Comparison of ENCODE assay signal across 8 cellular contexts in genomic region chr1:154220071-154220969, GRCh38. TPM values are rescaled to one million over a fixed set of nuclear protein-coding genes. Genes with fewer than 3 reads are reported as not detected.
DNase-seq lines count a peak whose midpoint lies in the region; ATAC-seq and TF ChIP-seq lines count a peak whose summit lies in the region.

A gene with protein sequence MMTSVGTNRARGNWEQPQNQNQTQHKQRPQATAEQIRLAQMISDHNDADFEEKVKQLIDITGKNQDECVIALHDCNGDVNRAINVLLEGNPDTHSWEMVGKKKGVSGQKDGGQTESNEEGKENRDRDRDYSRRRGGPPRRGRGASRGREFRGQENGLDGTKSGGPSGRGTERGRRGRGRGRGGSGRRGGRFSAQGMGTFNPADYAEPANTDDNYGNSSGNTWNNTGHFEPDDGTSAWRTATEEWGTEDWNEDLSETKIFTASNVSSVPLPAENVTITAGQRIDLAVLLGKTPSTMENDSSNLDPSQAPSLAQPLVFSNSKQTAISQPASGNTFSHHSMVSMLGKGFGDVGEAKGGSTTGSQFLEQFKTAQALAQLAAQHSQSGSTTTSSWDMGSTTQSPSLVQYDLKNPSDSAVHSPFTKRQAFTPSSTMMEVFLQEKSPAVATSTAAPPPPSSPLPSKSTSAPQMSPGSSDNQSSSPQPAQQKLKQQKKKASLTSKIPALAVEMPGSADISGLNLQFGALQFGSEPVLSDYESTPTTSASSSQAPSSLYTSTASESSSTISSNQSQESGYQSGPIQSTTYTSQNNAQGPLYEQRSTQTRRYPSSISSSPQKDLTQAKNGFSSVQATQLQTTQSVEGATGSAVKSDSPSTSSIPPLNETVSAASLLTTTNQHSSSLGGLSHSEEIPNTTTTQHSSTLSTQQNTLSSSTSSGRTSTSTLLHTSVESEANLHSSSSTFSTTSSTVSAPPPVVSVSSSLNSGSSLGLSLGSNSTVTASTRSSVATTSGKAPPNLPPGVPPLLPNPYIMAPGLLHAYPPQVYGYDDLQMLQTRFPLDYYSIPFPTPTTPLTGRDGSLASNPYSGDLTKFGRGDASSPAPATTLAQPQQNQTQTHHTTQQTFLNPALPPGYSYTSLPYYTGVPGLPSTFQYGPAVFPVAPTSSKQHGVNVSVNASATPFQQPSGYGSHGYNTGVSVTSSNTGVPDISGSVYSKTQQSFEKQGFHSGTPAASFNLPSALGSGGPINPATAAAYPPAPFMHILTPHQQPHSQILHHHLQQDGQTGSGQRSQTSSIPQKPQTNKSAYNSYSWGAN (plus strand): TSS chr1:154220955. CDS start chr1:154225124, 4,169 bp downstream.

- CTCF ChIA-PET in AG04450 (lab: Charles Lee): interaction anchor here (2.8 kb wide), 1 partner anchor 115 kb away, joined by 11 read pairs; no protein-coding TSS in a partner anchor
- CTCF ChIA-PET in WTC11 (lab: Charles Lee): interaction anchor here (0.7 to 3.6 kb wide), 6 partner anchors 21 to 314 kb away, joined by 3 to 20 read pairs (median 4); no protein-coding TSS in a partner anchor

- no peak for TF ChIP-seq CTCF in AG04450 (IDR thresholded peaks at IDR 0.05; ENCODE audit: low read depth, low read length)
- TF ChIP-seq CTCF in WTC11 (IDR thresholded peaks at IDR 0.05): no peak
- no peak for TF ChIP-seq CTCF in cardiac fibroblast (IDR thresholded peaks at IDR 0.05; ENCODE audit: low read depth, low read length)
- TF ChIP-seq CTCF in smooth muscle cell (IDR thresholded peaks at IDR 0.05; ENCODE audit: borderline replicate concordance, insufficient read depth, poor library complexity, severe bottlenecking): no peak

- peaks cover 88% of the 10 kb centered on the region for H3K79me2 ChIP-seq in smooth muscle cell (ENCODE audit: low read depth)

- H3K4me3 ChIP-seq in AG04450 (ENCODE audit: low read depth, low read length) (peak within 1 kb of the TSS; percentile 95), cardiac fibroblast (replicated peaks in 1 of 2; ENCODE audit: low read depth in 2 of 2, low read length in 2 of 2) (peak within 1 kb of the TSS; percentile 96), smooth muscle cell (peak within 1 kb of the TSS; percentile 95)

- POLR2A ChIA-PET in AG04450 (lab: Yijun Ruan, JAX): interaction anchor here (0.5 to 2.6 kb wide), 18 partner anchors 10 to 765 kb away, joined by 3 to 20 read pairs (median 4); partner anchors contain the start of genes JTB and RPS27
- POLR2A ChIA-PET in WTC11 (lab: Charles Lee): interaction anchor here (0.6 to 1.8 kb wide), 6 partner anchors 16 to 1764 kb away, joined by 3 to 8 read pairs (median 3); partner anchors contain the start of gene RPS27

- peak within 1 kb of the TSS; percentile 98 for H3K4me2 ChIP-seq in smooth muscle cell

- H3K27ac ChIP-seq in AG04450 (ENCODE audit: low read depth, low read length) (peak within 1 kb of the TSS; percentile 99), smooth muscle cell (ENCODE audit: low read depth) (peak within 1 kb of the TSS; percentile 99)

- whole genome bisulfite sequencing in smooth muscle cell (ENCODE audit: low lambda C conversion rate): under 1% methylated on average over 62 of the region's 73 CpGs

- H3K4me1 Mint-ChIP-seq in WTC11: peaks cover 44% of the 10 kb centered on the region

- peak within 1 kb of the TSS; percentile 99 for H3K9ac ChIP-seq in smooth muscle cell (ENCODE audit: low read depth)

- peak within 1 kb of the TSS; percentile 73 for H2AFZ ChIP-seq in smooth muscle cell (ENCODE audit: low read depth)

- H3K36me3 ChIP-seq in smooth muscle cell (ENCODE audit: low read depth): no peaks in the 10 kb centered on the region

- H3K27ac Mint-ChIP-seq in WTC11: peak within 1 kb of the TSS; percentile 100

- H3K27me3 Mint-ChIP-seq in WTC11 (ENCODE audit: low read depth): no peaks in the 10 kb centered on the region

- peaks cover 28% of the 10 kb centered on the region for H3K4me1 ChIP-seq in smooth muscle cell (ENCODE audit: low read depth)

- H3F3A ChIP-seq in smooth muscle cell (ENCODE audit: low read depth): no peaks in the 10 kb centered on the region

- ATAC-seq in GM18909 (IDR thresholded peaks at IDR 0.05; ENCODE audit: poor library complexity, unreplicated experiment) (peak; percentile 92), HG03175 (IDR thresholded peaks at IDR 0.05; ENCODE audit: unreplicated experiment) (peak; percentile 90), WTC11 (peak; percentile 91)

- DNase-seq in AG04450 (ENCODE audit: low read depth, low spot score) (peak; percentile 98), NCI-H226 (peak; percentile 99), WTC11 (ENCODE audit: low spot score) (peak; percentile 99), cardiac fibroblast (ENCODE audit: low read depth in 2 of 2) (peak; percentile 99 to 100), iPS-NIHi7 (ENCODE audit: extremely low spot score) (peak; percentile 96), smooth muscle cell (lab: John Stamatoyannopoulos, UW; ENCODE audit: unreplicated experiment) (peak; percentile 90)

- H3K4me3 Mint-ChIP-seq in WTC11: peak within 1 kb of the TSS; percentile 98

- H3K9me3 ChIP-seq in AG04450 (ENCODE audit: control insufficient read depth, insufficient read depth, low read length): no peaks in the 10 kb centered on the region; the same call in 1 of the 2 replicates
- no peaks in the 10 kb centered on the region for H3K9me3 ChIP-seq in smooth muscle cell (replicated peaks; ENCODE audit: low read depth)

- H3K9me3 Mint-ChIP-seq in WTC11: no peaks in the 10 kb centered on the region

- H4K20me1 ChIP-seq in smooth muscle cell (ENCODE audit: low read depth): peaks cover 44% of the 10 kb centered on the region

- H3K36me3 Mint-ChIP-seq in WTC11: peaks cover 48% of the 10 kb centered on the region

- H3K27me3 ChIP-seq in AG04450 (ENCODE audit: control insufficient read depth, insufficient read depth, low read length): no peaks in the 10 kb centered on the region
- no peaks in the 10 kb centered on the region for H3K27me3 ChIP-seq in smooth muscle cell (ENCODE audit: low read depth)

TF ChIP-seq in WTC11, 78 proteins besides CTCF, POLR2A, EP300 and RAD21 (continues in another document):
- no peak for TF ChIP-seq OVOL2 (CRISPR knock-in tag; IDR thresholded peaks at IDR 0.05; ENCODE audit: borderline replicate concordance)
- no peak for TF ChIP-seq ZMAT4 (CRISPR knock-in tag; IDR thresholded peaks at IDR 0.05)
- TF ChIP-seq, protein P1, sequence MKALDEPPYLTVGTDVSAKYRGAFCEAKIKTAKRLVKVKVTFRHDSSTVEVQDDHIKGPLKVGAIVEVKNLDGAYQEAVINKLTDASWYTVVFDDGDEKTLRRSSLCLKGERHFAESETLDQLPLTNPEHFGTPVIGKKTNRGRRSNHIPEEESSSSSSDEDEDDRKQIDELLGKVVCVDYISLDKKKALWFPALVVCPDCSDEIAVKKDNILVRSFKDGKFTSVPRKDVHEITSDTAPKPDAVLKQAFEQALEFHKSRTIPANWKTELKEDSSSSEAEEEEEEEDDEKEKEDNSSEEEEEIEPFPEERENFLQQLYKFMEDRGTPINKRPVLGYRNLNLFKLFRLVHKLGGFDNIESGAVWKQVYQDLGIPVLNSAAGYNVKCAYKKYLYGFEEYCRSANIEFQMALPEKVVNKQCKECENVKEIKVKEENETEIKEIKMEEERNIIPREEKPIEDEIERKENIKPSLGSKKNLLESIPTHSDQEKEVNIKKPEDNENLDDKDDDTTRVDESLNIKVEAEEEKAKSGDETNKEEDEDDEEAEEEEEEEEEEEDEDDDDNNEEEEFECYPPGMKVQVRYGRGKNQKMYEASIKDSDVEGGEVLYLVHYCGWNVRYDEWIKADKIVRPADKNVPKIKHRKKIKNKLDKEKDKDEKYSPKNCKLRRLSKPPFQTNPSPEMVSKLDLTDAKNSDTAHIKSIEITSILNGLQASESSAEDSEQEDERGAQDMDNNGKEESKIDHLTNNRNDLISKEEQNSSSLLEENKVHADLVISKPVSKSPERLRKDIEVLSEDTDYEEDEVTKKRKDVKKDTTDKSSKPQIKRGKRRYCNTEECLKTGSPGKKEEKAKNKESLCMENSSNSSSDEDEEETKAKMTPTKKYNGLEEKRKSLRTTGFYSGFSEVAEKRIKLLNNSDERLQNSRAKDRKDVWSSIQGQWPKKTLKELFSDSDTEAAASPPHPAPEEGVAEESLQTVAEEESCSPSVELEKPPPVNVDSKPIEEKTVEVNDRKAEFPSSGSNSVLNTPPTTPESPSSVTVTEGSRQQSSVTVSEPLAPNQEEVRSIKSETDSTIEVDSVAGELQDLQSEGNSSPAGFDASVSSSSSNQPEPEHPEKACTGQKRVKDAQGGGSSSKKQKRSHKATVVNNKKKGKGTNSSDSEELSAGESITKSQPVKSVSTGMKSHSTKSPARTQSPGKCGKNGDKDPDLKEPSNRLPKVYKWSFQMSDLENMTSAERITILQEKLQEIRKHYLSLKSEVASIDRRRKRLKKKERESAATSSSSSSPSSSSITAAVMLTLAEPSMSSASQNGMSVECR (CRISPR knock-in tag; IDR thresholded peaks at IDR 0.05; ENCODE audit: borderline replicate concordance): peak; percentile 0; the same call in 1 of the 2 replicates
- TF ChIP-seq, protein P2, sequence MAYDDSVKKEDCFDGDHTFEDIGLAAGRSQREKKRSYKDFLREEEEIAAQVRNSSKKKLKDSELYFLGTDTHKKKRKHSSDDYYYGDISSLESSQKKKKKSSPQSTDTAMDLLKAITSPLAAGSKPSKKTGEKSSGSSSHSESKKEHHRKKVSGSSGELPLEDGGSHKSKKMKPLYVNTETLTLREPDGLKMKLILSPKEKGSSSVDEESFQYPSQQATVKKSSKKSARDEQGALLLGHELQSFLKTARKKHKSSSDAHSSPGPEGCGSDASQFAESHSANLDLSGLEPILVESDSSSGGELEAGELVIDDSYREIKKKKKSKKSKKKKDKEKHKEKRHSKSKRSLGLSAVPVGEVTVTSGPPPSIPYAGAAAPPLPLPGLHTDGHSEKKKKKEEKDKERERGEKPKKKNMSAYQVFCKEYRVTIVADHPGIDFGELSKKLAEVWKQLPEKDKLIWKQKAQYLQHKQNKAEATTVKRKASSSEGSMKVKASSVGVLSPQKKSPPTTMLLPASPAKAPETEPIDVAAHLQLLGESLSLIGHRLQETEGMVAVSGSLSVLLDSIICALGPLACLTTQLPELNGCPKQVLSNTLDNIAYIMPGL (CRISPR knock-in tag; IDR thresholded peaks at IDR 0.05): peak; percentile 83; the same call in 1 of the 2 replicates
- no peak for TF ChIP-seq ZNF671 (CRISPR knock-in tag; IDR thresholded peaks at IDR 0.05)
- TF ChIP-seq ZNF138 (CRISPR knock-in tag; conservative IDR thresholded peaks at IDR 0.05): no peak

RNA-seq across cellular contexts. Expression of the gene that starts here (rescaled TPM):
- 173 and 177 TPM in 2 replicates for polyA plus RNA-seq in AG04450 (2011; rRNA removed)
- polyA minus RNA-seq in AG04450 (2011; rRNA and poly(A)+ RNA removed): 161 and 185 TPM in 2 replicates
- 201 to 205 TPM (median 203 TPM) in 3 replicates for total RNA-seq in WTC11 (2021)
- total RNA-seq in smooth muscle cell: 104 and 108 TPM in 2 replicates
- 130 and 143 TPM in 2 replicates for polyA plus RNA-seq in smooth muscle cell

Comparison
In these comparisons a context has a peak if more than half of its experiments do, and no peak if none do; other contexts are left out.
1. Peak in every context shown above with its lines: DNase-seq, ATAC-seq, H3K4me3 ChIP-seq and H3K27ac ChIP-seq.